15 cellular contexts compared by ENCODE assay signal in genomic region chr15:34055868-34056595, GRCh38.
DNase-seq lines count a peak whose midpoint lies in the region; ATAC-seq lines count a peak whose summit lies in the region.
"Had no signal": no experiment of that assay in that cellular context is flagged by ENCODE, and none has a peak within 500 bp of the region (broad histone marks: within the 10 kb centered on the region; RNA-seq: fewer than 3 reads in every experiment).

No MANE protein-coding gene starts in this region.

- no peaks in the 10 kb centered on the region for H3K36me3 ChIP-seq in adipocyte (ENCODE audit: control insufficient read depth, insufficient read depth, low read length, severe bottlenecking)
- H3K36me3 ChIP-seq: cardiac muscle cell, vagina had no signal

- ATAC-seq in GM21528 (IDR thresholded peaks at IDR 0.05; ENCODE audit: low FRiP score, unreplicated experiment): no peak
- ATAC-seq: foreskin keratinocyte, Panc1 had no signal

- H3K4me1 ChIP-seq in adipocyte (ENCODE audit: control insufficient read depth, insufficient read depth, low read length): peaks cover 13% of the 10 kb centered on the region
- H3K4me1 ChIP-seq: foreskin keratinocyte, vagina had no signal

- DNase-seq in GM04503 (ENCODE audit: low read depth): peak; percentile 64
- peak; percentile 80 for DNase-seq in adipocyte (ENCODE audit: low read depth)
- peak; percentile 56 for DNase-seq in foreskin melanocyte
- DNase-seq in stromal cell of bone marrow (ENCODE audit: low read depth): peak; percentile 57
- no peak for DNase-seq in DMS53 treated with DMSO at 0.1 percent for 48 hours (lab: John Stamatoyannopoulos, UW; ENCODE audit: unreplicated experiment)
- no peak for DNase-seq in hypothalamus (lab: John Stamatoyannopoulos, UW)
- DNase-seq: activated CD8-positive, alpha-beta memory T cell treated with anti-CD3 and anti-CD28 coated beads, Interleukin-2, amount 50 U/mL, for 48 hours; H9; retina had no signal

- H3K9me3 ChIP-seq in adipocyte (ENCODE audit: control insufficient read depth, low read length): peaks cover 8% of the 10 kb centered on the region
- H3K9me3 ChIP-seq: vagina had no signal

- H3K9ac ChIP-seq in adipocyte (ENCODE audit: low read length): peak overlapping the region; percentile 83
- H3K9ac ChIP-seq: KMS-11 had no signal

- H3K4me3 ChIP-seq in adipocyte (ENCODE audit: low read length): peak overlapping the region; percentile 52
- H3K4me3 ChIP-seq: cardiac muscle cell, vagina had no signal

- H3K27me3 ChIP-seq in adipocyte (replicated peaks; ENCODE audit: control insufficient read depth, insufficient read depth, low read length): no peaks in the 10 kb centered on the region
- H3K27me3 ChIP-seq: cardiac muscle cell, foreskin keratinocyte, vagina had no signal

Comparison
In these comparisons a context has a peak if more than half of its experiments do, and no peak if none do; other contexts are left out.
1. DNase-seq: peak in GM04503 (single experiment), adipocyte (single experiment), foreskin melanocyte (single experiment) and stromal cell of bone marrow (single experiment); none in DMS53 treated with DMSO at 0.1 percent for 48 hours (single experiment) and hypothalamus (0 of 51).